In genomic region chr17:42744283-42744805, GRCh38 we compare ENCODE assay signal across 8 cellular contexts. TPM values are rescaled to one million over a fixed set of nuclear protein-coding genes. Genes with fewer than 3 reads are reported as not detected.
A peak's percentile ranks its signal among the peaks of the same experiment; 100 is the strongest.
DNase-seq lines count a peak whose midpoint lies in the region; ATAC-seq, FAIRE-seq and TF ChIP-seq lines count a peak whose summit lies in the region.

No MANE protein-coding gene starts in this region.

- H3K14ac ChIP-seq in trophoblast cell (ENCODE audit: low read length): peak overlapping the region; percentile 50

- DNase-seq in CD8-positive, alpha-beta memory T cell: peak in 2 of 5 donors; percentile 59 to 66
- DNase-seq in RCC 7860 (ENCODE audit: low spot score) (peak; percentile 33), head of caudate nucleus (peak; percentile 29 to 79 (median 66)), trophoblast cell (peak; percentile 62 to 66), tibial nerve (ENCODE audit: low spot score in 2 of 2) (peak; percentile 66 to 69)
- DNase-seq in activated naive CD4-positive, alpha-beta T cell treated with anti-CD3 and anti-CD28 coated beads, Interleukin-2, amount 10 ng/mL, durations not matched to agents 7 days and 5 days: peak; percentile 80

- peaks cover 16 to 37% (median 25%) of the 10 kb centered on the region in 3 donors for H3K4me1 Mint-ChIP-seq in CD8-positive, alpha-beta memory T cell
- peaks cover 22% of the 10 kb centered on the region for H3K4me1 Mint-ChIP-seq in activated naive CD4-positive, alpha-beta T cell treated with anti-CD3 and anti-CD28 coated beads, Interleukin-2, amount 10 ng/mL, durations not matched to agents 7 days and 5 days

- peaks cover 10% of the 10 kb centered on the region for H3K79me1 ChIP-seq in trophoblast cell (ENCODE audit: low read length)

- H3K27ac ChIP-seq in CD8-positive, alpha-beta memory T cell (ENCODE audit: low read depth, low read length): peak overlapping the region; percentile 60
- H3K27ac ChIP-seq in trophoblast cell (ENCODE audit: low read depth, low read length): peak overlapping the region; percentile 73
- H3K27ac ChIP-seq in tibial nerve: peak overlapping the region; percentile 95 to 100 (median 98)

- no peak overlapping the region for H2AK5ac ChIP-seq in trophoblast cell (ENCODE audit: low read length)

- peak overlapping the region; percentile 81 for H4K8ac ChIP-seq in trophoblast cell (ENCODE audit: low read depth, low read length)

- peaks cover 1% of the 10 kb centered on the region for H3K79me2 ChIP-seq in trophoblast cell (ENCODE audit: control insufficient read depth, insufficient read depth, low read length, poor library complexity)

- WGBS in trophoblast cell (ENCODE audit: extremely low coverage, insufficient coverage, insufficient read length): no CpG with 5 or more reads among the region's 32 CpGs
- WGBS in tibial nerve, 2 donors: 0% methylated on average over 29 to 32 of the region's 32 CpGs

- TF ChIP-seq EP300 in tibial nerve (IDR thresholded peaks at IDR 0.05): no peak

- H3K4me1 ChIP-seq in CD8-positive, alpha-beta memory T cell (ENCODE audit: insufficient read depth, low read length): peaks cover 18% of the 10 kb centered on the region
- H3K4me1 ChIP-seq in trophoblast cell (ENCODE audit: control insufficient read depth in 1 of 2, insufficient read depth in 2 of 2, low read length in 2 of 2) (peaks cover 0 to 5% of the 10 kb centered on the region in 2 experiments), tibial nerve (peaks cover 0 to 70% (median 25%) of the 10 kb centered on the region in 4 donors)

- no peak overlapping the region for H2BK12ac ChIP-seq in trophoblast cell (ENCODE audit: low read length)

- peak overlapping the region; percentile 87 to 98 (median 96) for H3K4me3 Mint-ChIP-seq in CD8-positive, alpha-beta memory T cell
- H3K4me3 Mint-ChIP-seq in activated naive CD4-positive, alpha-beta T cell treated with anti-CD3 and anti-CD28 coated beads, Interleukin-2, amount 10 ng/mL, durations not matched to agents 7 days and 5 days: peak overlapping the region; percentile 98

- peak overlapping the region; percentile 70 for H3K4me3 ChIP-seq in CD8-positive, alpha-beta memory T cell (ENCODE audit: low read length)
- peak overlapping the region; percentile 79 for H3K4me3 ChIP-seq in trophoblast cell (ENCODE audit: low read depth, low read length)
- peak overlapping the region; percentile 65 to 96 (median 78) for H3K4me3 ChIP-seq in tibial nerve

- peak overlapping the region; percentile 4 for H2BK120ac ChIP-seq in trophoblast cell (ENCODE audit: insufficient read depth, low read length, poor library complexity)

- no peaks in the 10 kb centered on the region for H3K9me3 ChIP-seq in CD8-positive, alpha-beta memory T cell (ENCODE audit: low read length)
- H3K9me3 ChIP-seq in trophoblast cell (ENCODE audit: insufficient read depth, low read depth, low read length) (peaks cover 2% of the 10 kb centered on the region), tibial nerve (no peaks in the 10 kb centered on the region)

- peak overlapping the region; percentile 69 for H4K91ac ChIP-seq in trophoblast cell (ENCODE audit: low read depth, low read length)

- no peak overlapping the region for H3K23ac ChIP-seq in trophoblast cell (ENCODE audit: low read length)

- peak overlapping the region; percentile 18 for H3K4ac ChIP-seq in trophoblast cell (ENCODE audit: low read depth, low read length)

- POLR2A ChIA-PET in CD8-positive, alpha-beta memory T cell (lab: Charles Lee): no interaction called here

- peak overlapping the region; percentile 94 for H3K4me2 ChIP-seq in trophoblast cell (ENCODE audit: low read length)

- no peaks in the 10 kb centered on the region for H3K27me3 ChIP-seq in CD8-positive, alpha-beta memory T cell (ENCODE audit: insufficient read depth, low read length, poor library complexity, severe bottlenecking)
- H3K27me3 ChIP-seq in trophoblast cell (ENCODE audit: insufficient read depth, low read length) (no peaks in the 10 kb centered on the region), tibial nerve (no peaks in the 10 kb centered on the region)

- no peaks in the 10 kb centered on the region for H3K36me3 ChIP-seq in CD8-positive, alpha-beta memory T cell (ENCODE audit: insufficient read depth, low read length)
- H3K36me3 ChIP-seq in trophoblast cell (ENCODE audit: control insufficient read depth in 1 of 2, insufficient read depth in 2 of 2, low read length in 2 of 2) (no peaks in the 10 kb centered on the region), tibial nerve (no peaks in the 10 kb centered on the region)

- CTCF ChIA-PET in CD8-positive, alpha-beta memory T cell (lab: Charles Lee): interaction anchor here (1.2 kb wide), 1 partner anchor 17 kb away, joined by 4 read pairs; the partner anchor contains the start of gene RAMP2
- CTCF ChIA-PET in activated naive CD4-positive, alpha-beta T cell treated with anti-CD3 and anti-CD28 coated beads, Interleukin-2, amount 10 ng/mL, durations not matched to agents 7 days and 5 days (lab: Charles Lee): interaction anchor here (1.3 kb wide), 1 partner anchor 17 kb away, joined by 3 read pairs; no protein-coding TSS in a partner anchor

- H3K9me3 Mint-ChIP-seq in CD8-positive, alpha-beta memory T cell: no peaks in the 10 kb centered on the region
- H3K9me3 Mint-ChIP-seq in activated naive CD4-positive, alpha-beta T cell treated with anti-CD3 and anti-CD28 coated beads, Interleukin-2, amount 10 ng/mL, durations not matched to agents 7 days and 5 days: no peaks in the 10 kb centered on the region

- H4K12ac ChIP-seq in trophoblast cell (ENCODE audit: low read depth, low read length): peak overlapping the region; percentile 15

- peak overlapping the region; percentile 12 for H3K18ac ChIP-seq in trophoblast cell (ENCODE audit: low read length)

- peak overlapping the region; percentile 82 to 97 (median 92) for H3K27ac Mint-ChIP-seq in CD8-positive, alpha-beta memory T cell
- peak overlapping the region; percentile 94 for H3K27ac Mint-ChIP-seq in activated naive CD4-positive, alpha-beta T cell treated with anti-CD3 and anti-CD28 coated beads, Interleukin-2, amount 10 ng/mL, durations not matched to agents 7 days and 5 days

- peak overlapping the region; percentile 74 for H2AFZ ChIP-seq in trophoblast cell (ENCODE audit: insufficient read depth, low read length, poor library complexity)

- TF ChIP-seq CTCF in tibial nerve (IDR thresholded peaks at IDR 0.05): no peak

- intact Hi-C loops in head of caudate nucleus (cut with DNase I): no loop called here

- peaks cover 0 to 13% (median 2%) of the 10 kb centered on the region in 3 donors for H3K36me3 Mint-ChIP-seq in CD8-positive, alpha-beta memory T cell
- H3K36me3 Mint-ChIP-seq in activated naive CD4-positive, alpha-beta T cell treated with anti-CD3 and anti-CD28 coated beads, Interleukin-2, amount 10 ng/mL, durations not matched to agents 7 days and 5 days: no peaks in the 10 kb centered on the region

- peak overlapping the region; percentile 74 for H3K9ac ChIP-seq in trophoblast cell (ENCODE audit: low read length)

- ATAC-seq in GM19397 (IDR thresholded peaks at IDR 0.05; ENCODE audit: unreplicated experiment) (peak; percentile 49), HG03571 (IDR thresholded peaks at IDR 0.05; ENCODE audit: unreplicated experiment) (peak; percentile 47)

- no peak overlapping the region for H2BK5ac ChIP-seq in trophoblast cell (ENCODE audit: low read depth, low read length, poor library complexity)

- no peak for FAIRE-seq in RCC 7860 (lab: Jason Lieb, UNC)

- no peak for TF ChIP-seq POLR2A in tibial nerve (IDR thresholded peaks at IDR 0.05)

- H3K27me3 Mint-ChIP-seq in CD8-positive, alpha-beta memory T cell: peaks cover 3 to 21% of the 10 kb centered on the region in 2 donors
- peaks cover 36% of the 10 kb centered on the region for H3K27me3 Mint-ChIP-seq in activated naive CD4-positive, alpha-beta T cell treated with anti-CD3 and anti-CD28 coated beads, Interleukin-2, amount 10 ng/mL, durations not matched to agents 7 days and 5 days

RNA-seq across cellular contexts. Expression of gene EZH1, which starts 0.5 kb away (rescaled TPM):
- 10 to 100 TPM; 40.8 to 42.6 TPM for total RNA-seq in CD8-positive, alpha-beta memory T cell
- polyA plus RNA-seq in CD8-positive, alpha-beta memory T cell: 37.2 TPM
- 8.5 and 8.6 TPM in 2 replicates for polyA plus RNA-seq in trophoblast cell (2013)
- total RNA-seq in tibial nerve: 100 to 1,000 TPM in 2 of 4 donors, 10 to 100 TPM in 2; 73.8 to 128 (median 109) TPM

RNA-seq across cellular contexts. Expression of gene RAMP2, which starts 16.7 kb away (rescaled TPM):
- not detected for total RNA-seq in CD8-positive, alpha-beta memory T cell
- polyA plus RNA-seq in CD8-positive, alpha-beta memory T cell: not detected
- 0.64 TPM in 2 replicates for polyA plus RNA-seq in trophoblast cell (2013)
- 100 to 1,000 TPM in 1 of 4 donors, 10 to 100 TPM in 3; 32.6 to 113 (median 51.4) TPM for total RNA-seq in tibial nerve

RNA-seq across cellular contexts. Expression of gene VPS25, which starts 28.9 kb away (rescaled TPM):
- total RNA-seq in CD8-positive, alpha-beta memory T cell: 100 to 1,000 TPM; 101 to 108 TPM
- 63.8 TPM for polyA plus RNA-seq in CD8-positive, alpha-beta memory T cell
- polyA plus RNA-seq in trophoblast cell (2013): 66.3 and 72.1 TPM in 2 replicates
- 10 to 100 TPM; 24.5 to 44.7 (median 38.2) TPM for total RNA-seq in tibial nerve

RNA-seq across cellular contexts. Expression of gene WNK4, which starts 36.1 kb away (rescaled TPM):
- under 1 TPM; 0.18 to 0.55 TPM for total RNA-seq in CD8-positive, alpha-beta memory T cell
- polyA plus RNA-seq in CD8-positive, alpha-beta memory T cell: not detected
- 1.7 and 1.9 TPM in 2 replicates for polyA plus RNA-seq in trophoblast cell (2013)
- total RNA-seq in tibial nerve: 10 to 100 TPM in 2 of 4 donors, 1 to 10 TPM in 2; 3.6 to 15.6 (median 9.1) TPM

RNA-seq across cellular contexts. Expression of gene COA3, which starts 54.2 kb away (rescaled TPM):
- 10 to 100 TPM; 55.5 to 60.8 TPM for total RNA-seq in CD8-positive, alpha-beta memory T cell
- polyA plus RNA-seq in CD8-positive, alpha-beta memory T cell: 132 TPM
- polyA plus RNA-seq in trophoblast cell (2013): 57.8 and 61.4 TPM in 2 replicates
- 10 to 100 TPM; 58.2 to 91.7 (median 62.6) TPM for total RNA-seq in tibial nerve

Comparison
In these comparisons a context has a peak if more than half of its experiments do, and no peak if none do; other contexts are left out.
1. RNA of gene RAMP2, which starts 16.7 kb away (total RNA-seq): 32.6 to 113 TPM in tibial nerve; not detected in CD8-positive, alpha-beta memory T cell; every median in the first group is over 10 times any median in the second.
2. Peak in every context shown above with its lines, with median percentiles within 50 percentile points of each other: H3K27ac ChIP-seq and H3K4me3 ChIP-seq.